ENCODE assay signal across 31 cellular contexts in genomic region chr12:106204312-106204711, GRCh38.
"Had no signal": no experiment of that assay in that cellular context is flagged by ENCODE, and none has a peak within 500 bp of the region (broad histone marks: within the 10 kb centered on the region; RNA-seq: fewer than 3 reads in every experiment).

No MANE protein-coding gene starts in this region.

- H3K4me1 ChIP-seq: ascending aorta, Peyer's patch, SJCRH30 had no signal

- H3K4me1 Mint-ChIP-seq: activated CD4-positive, alpha-beta T cell treated with anti-CD3 and anti-CD28 coated beads, Interleukin-2, amount 10 ng/mL, durations not matched to agents 24 days and 14 days; activated CD8-positive, alpha-beta memory T cell treated with anti-CD3 and anti-CD28 coated beads, Interleukin-2, amount 10 ng/mL, durations not matched to agents 7 days and 5 days; activated naive CD8-positive, alpha-beta T cell treated with anti-CD3 and anti-CD28 coated beads, Interleukin-2, amount 50 U/mL, for 24 hours; brain; central memory CD8-positive, alpha-beta T cell; WTC11 had no signal

- DNase-seq: activated CD4-positive, alpha-beta T cell treated with anti-CD3 and anti-CD28 coated beads, Interleukin-2, amount 10 ng/mL, durations not matched to agents 24 days and 14 days; activated CD4-positive, alpha-beta T cell treated with anti-CD3 and anti-CD28 coated beads, Interleukin-2, amount 50 U/mL, for 48 hours; activated CD4-positive, CD25-positive, alpha-beta regulatory T cell treated with anti-CD3 and anti-CD28 coated beads, Interleukin-2, amount 50 U/mL, for 72 hours; activated CD8-positive, alpha-beta memory T cell treated with anti-CD3 and anti-CD28 coated beads, Interleukin-2, amount 10 ng/mL, durations not matched to agents 7 days and 5 days; activated effector memory CD4-positive, alpha-beta T cell treated with Interleukin-2 at 50 U/mL for 16 hours; activated naive CD4-positive, alpha-beta T cell; activated naive CD8-positive, alpha-beta T cell treated with anti-CD3 and anti-CD28 coated beads, Interleukin-2, amount 50 U/mL, for 24 hours; activated T-cell treated with anti-CD3 and anti-CD28 coated beads, Interleukin-2, amount 50 U/mL, for 24 hours; amniotic stem cell; NCI-H1048; NCI-H1417; NCI-H1930; NCI-H2107; NCI-H2171 treated with DMSO at 0.1 percent for 48 hours; NCI-H226; NCI-H510A; NCI-H526 treated with DMSO at 0.1 percent for 48 hours; NCI-H82; Peyer's patch; Right ventricle myocardium superior; SJCRH30; SW 1271 had no signal

- H3K4me3 Mint-ChIP-seq: activated CD4-positive, alpha-beta T cell treated with anti-CD3 and anti-CD28 coated beads, Interleukin-2, amount 10 ng/mL, durations not matched to agents 24 days and 14 days; activated CD8-positive, alpha-beta memory T cell treated with anti-CD3 and anti-CD28 coated beads, Interleukin-2, amount 10 ng/mL, durations not matched to agents 7 days and 5 days; activated naive CD8-positive, alpha-beta T cell treated with anti-CD3 and anti-CD28 coated beads, Interleukin-2, amount 50 U/mL, for 24 hours; activated T-cell treated with anti-CD3 and anti-CD28 coated beads, Interleukin-2, amount 50 U/mL, for 24 hours; activated T-helper 1 cell treated with anti-CD3 and anti-CD28 coated beads, Interleukin-12 subunit alpha, Interleukin-12 subunit beta, Interleukin-2, Interleukin-4 antibody, amounts not matched to agents 30 ng/mL and 10 ng/mL and 1 ng/mL, durations not matched to agents 14 hours and 24 hours and 36 hours; brain; central memory CD8-positive, alpha-beta T cell; T-helper 2 cell treated with Interferon-gamma antibody and Interleukin-4, amounts not matched to agents 5 μg/mL and 100 μg/mL, for 36 hours; WTC11 had no signal

- H3K4me3 ChIP-seq: ascending aorta, Peyer's patch, SJCRH30 had no signal

- H3K9ac ChIP-seq: KMS-11 had no signal

- H3K36me3 ChIP-seq: ascending aorta, Peyer's patch, SJCRH30 had no signal

- H3K9me3 Mint-ChIP-seq: central memory CD8-positive, alpha-beta T cell had no signal

- H3K4me2 ChIP-seq: KMS-11 had no signal

- H3K27ac Mint-ChIP-seq: activated CD4-positive, alpha-beta T cell treated with anti-CD3 and anti-CD28 coated beads, Interleukin-2, amount 10 ng/mL, durations not matched to agents 24 days and 14 days; activated CD8-positive, alpha-beta memory T cell treated with anti-CD3 and anti-CD28 coated beads, Interleukin-2, amount 10 ng/mL, durations not matched to agents 7 days and 5 days; activated naive CD4-positive, alpha-beta T cell treated with anti-CD3 and anti-CD28 coated beads, Interleukin-2, amount 50 U/mL, for 72 hours; activated naive CD8-positive, alpha-beta T cell treated with anti-CD3 and anti-CD28 coated beads, Interleukin-2, amount 50 U/mL, for 24 hours; activated T-cell treated with anti-CD3 and anti-CD28 coated beads, Interleukin-2, amount 50 U/mL, for 24 hours; activated T-helper 1 cell treated with anti-CD3 and anti-CD28 coated beads, Interleukin-12 subunit alpha, Interleukin-12 subunit beta, Interleukin-2, Interleukin-4 antibody, amounts not matched to agents 30 ng/mL and 10 ng/mL and 1 ng/mL, durations not matched to agents 14 hours and 24 hours and 36 hours; brain; T-helper 2 cell treated with Interferon-gamma antibody and Interleukin-4, amounts not matched to agents 5 μg/mL and 100 μg/mL, for 36 hours; WTC11 had no signal

- H3K27ac ChIP-seq: ascending aorta, KMS-11, Peyer's patch, RWPE1, SJCRH30 had no signal

- H3K27me3 ChIP-seq: ascending aorta, Peyer's patch, SJCRH30 had no signal

- H3K9me3 ChIP-seq: ascending aorta, Peyer's patch, SJCRH30 had no signal

- H3K36me3 Mint-ChIP-seq: activated CD8-positive, alpha-beta memory T cell treated with anti-CD3 and anti-CD28 coated beads, Interleukin-2, amount 10 ng/mL, durations not matched to agents 7 days and 5 days; brain had no signal

- ATAC-seq: activated CD8-positive, alpha-beta memory T cell treated with anti-CD3 and anti-CD28 coated beads, Interleukin-2, amount 10 ng/mL, durations not matched to agents 7 days and 5 days; activated naive CD4-positive, alpha-beta T cell treated with anti-CD3 and anti-CD28 coated beads, Interleukin-2, amount 50 U/mL, for 72 hours; activated naive CD8-positive, alpha-beta T cell treated with anti-CD3 and anti-CD28 coated beads, Interleukin-2, amount 50 U/mL, for 24 hours; WTC11 had no signal
